18 cellular contexts compared by ENCODE assay signal in genomic region chr12:15741082-15741481, GRCh38.
"Had no signal": no experiment of that assay in that cellular context is flagged by ENCODE, and none has a peak within 500 bp of the region (broad histone marks: within the 10 kb centered on the region; RNA-seq: fewer than 3 reads in every experiment).

No MANE protein-coding gene starts in this region.

- H3K27ac ChIP-seq: heart right ventricle, neutrophil, psoas muscle, spleen, tibial artery, upper lobe of right lung, vagina had no signal

- H3K4me1 ChIP-seq: psoas muscle, spleen, upper lobe of right lung had no signal

- ATAC-seq: heart right ventricle; naive thymus-derived CD4-positive, alpha-beta T cell; psoas muscle; sciatic nerve; stimulated activated memory B cell treated with anti-CD40 and anti-IgM and Interleukin-4, amounts not matched to agents 10 μg/mL and 1 μg/mL and 100 μg/mL, for 72 hours; upper lobe of right lung had no signal

- DNase-seq: effector CD4-positive, alpha-beta T cell; heart right ventricle; hypothalamus; kidney glomerular epithelial cell; mammary epithelial cell; naive thymus-derived CD4-positive, alpha-beta T cell; nephron progenitor cell; psoas muscle; spleen; stimulated activated CD4-positive, alpha-beta T cell treated with anti-CD3 and anti-CD28 coated beads, Interleukin-15, amount 100 ng/mL, for 24 hours; stimulated activated CD4-positive, alpha-beta T cell treated with anti-CD3 and anti-CD28 coated beads, Interleukin-1b, Interleukin-23, amount 100 ng/mL, for 48 hours; stimulated activated CD4-positive, alpha-beta T cell treated with anti-CD3 and anti-CD28 coated beads, Interleukin-4, amount 100 ng/mL, for 24 hours; tibial artery; upper lobe of right lung had no signal

- H3K27me3 ChIP-seq: heart right ventricle, neutrophil, spleen, tibial artery, upper lobe of right lung, vagina had no signal
